In genomic region chr14:58820032-58820431, GRCh38 we compare ENCODE assay signal across 4 cellular contexts.
"Had no signal": no experiment of that assay in that cellular context is flagged by ENCODE, and none has a peak within 500 bp of the region (broad histone marks: within the 10 kb centered on the region; RNA-seq: fewer than 3 reads in every experiment).

No MANE protein-coding gene starts in this region.

- H3K4me1 Mint-ChIP-seq: H9 had no signal

- H3K4me3 Mint-ChIP-seq: H9 had no signal

- H3K9ac ChIP-seq: GM23248 had no signal

- H2AFZ ChIP-seq: GM23248 had no signal

- H3K4me3 ChIP-seq: GM23248 had no signal

- H3K27ac ChIP-seq: GM23248 had no signal

- H3K9me3 Mint-ChIP-seq: H9 had no signal

- DNase-seq: GM23248, H9, HCEC 1CT, IMR-90 had no signal
